In the genomic region with DNA sequence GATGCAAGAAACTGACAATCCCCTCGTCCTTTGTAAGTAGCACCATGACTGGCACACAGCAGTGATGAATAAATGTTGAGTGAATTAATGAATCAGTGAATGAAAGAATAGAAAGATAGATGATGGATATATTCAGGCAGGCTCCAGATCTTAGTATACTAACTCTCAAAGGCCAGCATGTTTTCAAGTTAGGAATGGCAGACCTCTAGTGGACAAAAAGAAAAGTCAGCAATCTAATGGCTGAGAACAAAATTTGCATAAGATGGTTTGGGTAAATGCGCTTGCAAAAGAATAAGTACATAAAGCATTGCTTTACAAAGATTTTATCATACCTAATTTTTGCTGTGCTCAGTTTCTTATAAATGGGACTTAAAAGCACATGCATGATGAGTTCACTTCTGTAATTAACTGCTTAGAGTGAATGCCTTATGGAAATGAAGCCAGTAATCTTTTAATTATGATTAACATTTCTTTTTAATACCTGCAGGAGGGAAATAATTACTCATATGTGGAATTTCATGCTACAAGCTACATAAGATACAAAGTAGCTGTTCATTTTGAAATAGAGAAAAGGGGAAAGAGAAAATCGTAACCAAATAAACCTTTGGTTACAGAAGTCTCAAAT, we compare ENCODE assay signal across 7 cellular contexts.
DNase-seq lines count a peak whose midpoint lies in the region; ATAC-seq, FAIRE-seq and TF ChIP-seq lines count a peak whose summit lies in the region.

No MANE protein-coding gene starts in this region.

- no peak overlapping the region for H3K27ac Mint-ChIP-seq in endothelial cell (ENCODE audit: unreplicated experiment)

- H3K27me3 Mint-ChIP-seq in endothelial cell (ENCODE audit: unreplicated experiment), result peaks cover 2% of the 10 kb centered on the region

- FAIRE-seq in G401.6 (lab: Jason Lieb, UNC) (peak; percentile 95), HTR-8/SVneo (lab: Jason Lieb, UNC) (no peak)

- peak; percentile 81 for TF ChIP-seq CTCF in endothelial cell (IDR thresholded peaks at IDR 0.05; ENCODE audit: unreplicated experiment)
- peak; percentile 46 for TF ChIP-seq CTCF in mucosa of descending colon (IDR thresholded peaks at IDR 0.05)

- no peaks in the 10 kb centered on the region for H3K4me1 ChIP-seq in mucosa of descending colon (ENCODE audit: low read depth)

- H3K9me3 ChIP-seq in mucosa of descending colon, result no peaks in the 10 kb centered on the region

- no peaks in the 10 kb centered on the region for H3K9me3 Mint-ChIP-seq in endothelial cell (ENCODE audit: unreplicated experiment)

- intact Hi-C loops in mucosa of descending colon (cut with DNase I, micrococcal nuclease), result loop anchor here (2.0 to 5.0 kb wide), 3 partner anchors 208 to 272 kb away; no protein-coding TSS in a partner anchor

- no peaks in the 10 kb centered on the region for H3K36me3 ChIP-seq in mucosa of descending colon (ENCODE audit: low read depth)

- DNase-seq in HTR-8/SVneo (ENCODE audit: insufficient read length, low spot score) (peak; percentile 6), RKO (ENCODE audit: low spot score) (peak; percentile 60), endothelial cell (ENCODE audit: low spot score) (no peak), mucosa of descending colon (peak in 1 of 3 donors; percentile 21)
- no peak for DNase-seq in stimulated activated CD4-positive, alpha-beta T cell treated with anti-CD3 and anti-CD28 coated beads, Interleukin-4, amount 100 ng/mL, for 1 hour

- H3K4me3 Mint-ChIP-seq in endothelial cell (ENCODE audit: unreplicated experiment), result no peak overlapping the region

- peaks cover 24% of the 10 kb centered on the region for H3K4me1 Mint-ChIP-seq in endothelial cell (ENCODE audit: unreplicated experiment)

- no peak overlapping the region for H3K4me3 ChIP-seq in mucosa of descending colon

- peak; percentile 71 for ATAC-seq in GM21447 (IDR thresholded peaks at IDR 0.05; ENCODE audit: unreplicated experiment)
- ATAC-seq in mucosa of descending colon, result peak; percentile 79

- no peaks in the 10 kb centered on the region for H3K36me3 Mint-ChIP-seq in endothelial cell (ENCODE audit: low read depth, unreplicated experiment)

Comparison
In these comparisons a context has a peak if more than half of its experiments do, and no peak if none do; other contexts are left out.
1. DNase-seq: peak in HTR-8/SVneo (single experiment) and RKO (single experiment); none in endothelial cell (single experiment) and stimulated activated CD4-positive, alpha-beta T cell treated with anti-CD3 and anti-CD28 coated beads, Interleukin-4, amount 100 ng/mL, for 1 hour (single experiment).